Comparison of ENCODE assay signal across 27 cellular contexts in the genomic region with DNA sequence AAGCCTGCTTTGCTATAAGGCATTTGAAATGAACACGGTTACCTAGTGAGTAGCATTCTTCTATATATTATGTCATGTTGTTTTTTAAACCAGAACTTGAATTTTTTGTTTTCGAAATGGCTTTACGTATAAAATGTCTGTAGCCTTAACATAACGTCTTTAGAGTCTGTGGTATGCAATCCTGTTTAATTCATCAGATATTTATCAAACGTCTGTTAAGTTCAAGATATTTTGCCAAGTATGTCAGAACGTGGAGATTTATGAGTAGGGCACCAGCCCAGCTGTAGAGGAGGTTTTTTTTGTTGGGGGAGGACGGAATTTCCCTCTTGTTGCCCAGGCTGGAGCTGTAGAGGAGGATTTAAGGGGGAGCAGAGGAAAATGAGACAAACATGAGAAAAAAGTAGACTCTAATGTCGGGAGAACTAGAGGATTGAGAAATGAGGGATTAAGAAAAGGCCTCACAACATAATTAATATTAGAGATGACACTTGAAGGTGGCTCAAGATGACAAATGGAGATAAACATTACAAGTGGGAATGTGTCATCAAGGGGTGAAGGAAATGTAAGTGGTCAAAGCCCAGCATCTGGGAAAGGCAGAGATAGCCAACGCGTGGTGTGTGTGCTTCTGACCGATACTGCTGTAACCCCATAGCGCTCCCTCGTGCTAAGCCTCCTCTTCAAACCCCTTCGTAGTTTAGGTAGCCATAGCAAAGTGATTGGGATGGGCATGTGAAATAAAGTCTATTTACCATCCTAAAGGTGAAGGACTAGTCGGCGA.
DNase-seq lines count a peak whose midpoint lies in the region; ATAC-seq and TF ChIP-seq lines count a peak whose summit lies in the region.
"Had no signal": no experiment of that assay in that cellular context is flagged by ENCODE, and none has a peak within 500 bp of the region (broad histone marks: within the 10 kb centered on the region; RNA-seq: fewer than 3 reads in every experiment).

No MANE protein-coding gene starts in this region.

- no peaks in the 10 kb centered on the region for H3K79me2 ChIP-seq in neural cell (replicated peaks; ENCODE audit: insufficient read depth, low read length)

- H3K9me2 ChIP-seq in neural cell (ENCODE audit: insufficient read depth, low read length), result no peaks in the 10 kb centered on the region

- H3K36me3 ChIP-seq in neural cell (ENCODE audit: insufficient read depth, low read length), result no peaks in the 10 kb centered on the region
- H3K36me3 ChIP-seq in gastroesophageal sphincter, result no peaks in the 10 kb centered on the region
- H3K36me3 ChIP-seq: left lung, right atrium auricular region had no signal

- H4K20me1 ChIP-seq in neural cell (ENCODE audit: insufficient read depth), result no peaks in the 10 kb centered on the region

- H3K4me3 ChIP-seq in choroid plexus epithelial cell (ENCODE audit: low read depth, low read length) (no peak overlapping the region), neural cell (ENCODE audit: low read length) (peak overlapping the region; percentile 86), gastroesophageal sphincter (no peak overlapping the region)
- H3K4me3 ChIP-seq: body of pancreas, left lung, right atrium auricular region had no signal

- POLR2A ChIA-PET in HEK293T (lab: Yijun Ruan, JAX), result no interaction called here

- ATAC-seq in GM18907 (IDR thresholded peaks at IDR 0.05; ENCODE audit: unreplicated experiment) (no peak), GM18870 (IDR thresholded peaks at IDR 0.05; ENCODE audit: unreplicated experiment) (no peak), gastroesophageal sphincter (no peak)
- ATAC-seq: body of pancreas had no signal

- no peak overlapping the region for H3K27ac ChIP-seq in neural cell (ENCODE audit: low read length)
- no peak overlapping the region for H3K27ac ChIP-seq in gastroesophageal sphincter
- H3K27ac ChIP-seq: body of pancreas, KMS-11, left lung, right atrium auricular region had no signal

- no peak overlapping the region for H3K4me2 ChIP-seq in neural cell (ENCODE audit: low read length)

- H3K9me3 ChIP-seq in neural cell (ENCODE audit: low read length), result no peaks in the 10 kb centered on the region
- H3K9me3 ChIP-seq in gastroesophageal sphincter, result peaks cover 0 to 15% (median 0%) of the 10 kb centered on the region in 3 donors
- H3K9me3 ChIP-seq: body of pancreas, right atrium auricular region had no signal

- TF ChIP-seq POLR2A in gastroesophageal sphincter (IDR thresholded peaks at IDR 0.05), result no peak

- WGBS in gastroesophageal sphincter (ENCODE audit: low coverage in 1 of 2), 2 donors, result 71 to 76% methylated on average over 15 to 16 of the region's 16 CpGs

- no peak overlapping the region for H2AFZ ChIP-seq in neural cell (ENCODE audit: low read depth, low read length)

- CTCF ChIA-PET in HEK293T (lab: Yijun Ruan, JAX), result no interaction called here

- DNase-seq in HEK293T (ENCODE audit: extremely low spot score), result no peak
- DNase-seq in RPMI7951 (ENCODE audit: low read depth), result peak; percentile 9
- DNase-seq in choroid plexus epithelial cell (ENCODE audit: low read depth), result peak; percentile 7
- no peak for DNase-seq in inferior parietal cortex (ENCODE audit: extremely low spot score)
- DNase-seq: activated CD4-positive, alpha-beta memory T cell treated with anti-CD3 and anti-CD28 coated beads for 36 hours; activated CD4-positive, CD25-positive, alpha-beta regulatory T cell treated with anti-CD3 and anti-CD28 coated beads, Interleukin-2, amount 50 U/mL, for 72 hours; activated naive CD8-positive, alpha-beta T cell treated with anti-CD3 and anti-CD28 coated beads, Interleukin-2, amount 50 U/mL, for 24 hours; activated T-cell treated with anti-CD3 and anti-CD28 coated beads, Interleukin-2, amount 50 U/mL, for 72 hours; AML-193; body of pancreas; CD4-positive, CD25-positive, alpha-beta regulatory T cell; HFFc6; left lung; MM.1S; NCI-H1105 treated with DMSO at 0.1 percent for 48 hours; NCI-H187 treated with DMSO at 0.1 percent for 48 hours; NCI-H524 treated with DMSO at 0.1 percent for 48 hours; posterior cingulate gyrus; SHP77; small intestine; stimulated activated naive CD4-positive, alpha-beta T cell treated with Interleukin-2 at 50 U/mL for 16 hours had no signal

- peaks cover 0 to 15% (median 4%) of the 10 kb centered on the region in 3 donors for H3K4me1 ChIP-seq in gastroesophageal sphincter

- H3K27me3 ChIP-seq in neural cell (ENCODE audit: insufficient read depth, low read depth, low read length) (no peaks in the 10 kb centered on the region), gastroesophageal sphincter (peaks cover 51% of the 10 kb centered on the region)

- no peak for TF ChIP-seq RAD21 in neural cell (conservative IDR thresholded peaks at IDR 0.05)

- no peaks in the 10 kb centered on the region for H3F3A ChIP-seq in neural cell (ENCODE audit: insufficient read depth, low read length, poor library complexity, severe bottlenecking)

- TF ChIP-seq EP300 in neural cell (conservative IDR thresholded peaks at IDR 0.05; ENCODE audit: poor library complexity, severe bottlenecking) (no peak), gastroesophageal sphincter (IDR thresholded peaks at IDR 0.05) (no peak)

- H3K9ac ChIP-seq in neural cell (ENCODE audit: low read length), result no peak overlapping the region
- H3K9ac ChIP-seq: KMS-11 had no signal

- TF ChIP-seq CTCF in choroid plexus epithelial cell (conservative IDR thresholded peaks at IDR 0.05; ENCODE audit: low read depth, low read length) (no peak), neural cell (IDR thresholded peaks at IDR 0.05; ENCODE audit: poor library complexity, severe bottlenecking) (no peak), gastroesophageal sphincter (IDR thresholded peaks at IDR 0.05) (no peak)

TF ChIP-seq in HEK293T, 16 proteins besides CTCF, POLR2A, EP300 and RAD21:
- no peak for TF ChIP-seq ARNT (IDR thresholded peaks at IDR 0.05)
- TF ChIP-seq, protein P1, sequence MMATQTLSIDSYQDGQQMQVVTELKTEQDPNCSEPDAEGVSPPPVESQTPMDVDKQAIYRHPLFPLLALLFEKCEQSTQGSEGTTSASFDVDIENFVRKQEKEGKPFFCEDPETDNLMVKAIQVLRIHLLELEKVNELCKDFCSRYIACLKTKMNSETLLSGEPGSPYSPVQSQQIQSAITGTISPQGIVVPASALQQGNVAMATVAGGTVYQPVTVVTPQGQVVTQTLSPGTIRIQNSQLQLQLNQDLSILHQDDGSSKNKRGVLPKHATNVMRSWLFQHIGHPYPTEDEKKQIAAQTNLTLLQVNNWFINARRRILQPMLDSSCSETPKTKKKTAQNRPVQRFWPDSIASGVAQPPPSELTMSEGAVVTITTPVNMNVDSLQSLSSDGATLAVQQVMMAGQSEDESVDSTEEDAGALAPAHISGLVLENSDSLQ (IDR thresholded peaks at IDR 0.05), result 0 out of 2 replicates have a peak, but pooled peaks have one; percentile 30
TF ChIP-seq in HEK293T: peak in this region for 1.

TF ChIP-seq in neural cell, 6 proteins besides CTCF, POLR2A, EP300 and RAD21:
- no peak for TF ChIP-seq SMC3 (conservative IDR thresholded peaks at IDR 0.05; ENCODE audit: poor library complexity)
- TF ChIP-seq POLR2AphosphoS5 (IDR thresholded peaks at IDR 0.05), result no peak
- no peak for TF ChIP-seq TAF1 (IDR thresholded peaks at IDR 0.05; ENCODE audit: low read depth)
- TF ChIP-seq, protein P2, sequence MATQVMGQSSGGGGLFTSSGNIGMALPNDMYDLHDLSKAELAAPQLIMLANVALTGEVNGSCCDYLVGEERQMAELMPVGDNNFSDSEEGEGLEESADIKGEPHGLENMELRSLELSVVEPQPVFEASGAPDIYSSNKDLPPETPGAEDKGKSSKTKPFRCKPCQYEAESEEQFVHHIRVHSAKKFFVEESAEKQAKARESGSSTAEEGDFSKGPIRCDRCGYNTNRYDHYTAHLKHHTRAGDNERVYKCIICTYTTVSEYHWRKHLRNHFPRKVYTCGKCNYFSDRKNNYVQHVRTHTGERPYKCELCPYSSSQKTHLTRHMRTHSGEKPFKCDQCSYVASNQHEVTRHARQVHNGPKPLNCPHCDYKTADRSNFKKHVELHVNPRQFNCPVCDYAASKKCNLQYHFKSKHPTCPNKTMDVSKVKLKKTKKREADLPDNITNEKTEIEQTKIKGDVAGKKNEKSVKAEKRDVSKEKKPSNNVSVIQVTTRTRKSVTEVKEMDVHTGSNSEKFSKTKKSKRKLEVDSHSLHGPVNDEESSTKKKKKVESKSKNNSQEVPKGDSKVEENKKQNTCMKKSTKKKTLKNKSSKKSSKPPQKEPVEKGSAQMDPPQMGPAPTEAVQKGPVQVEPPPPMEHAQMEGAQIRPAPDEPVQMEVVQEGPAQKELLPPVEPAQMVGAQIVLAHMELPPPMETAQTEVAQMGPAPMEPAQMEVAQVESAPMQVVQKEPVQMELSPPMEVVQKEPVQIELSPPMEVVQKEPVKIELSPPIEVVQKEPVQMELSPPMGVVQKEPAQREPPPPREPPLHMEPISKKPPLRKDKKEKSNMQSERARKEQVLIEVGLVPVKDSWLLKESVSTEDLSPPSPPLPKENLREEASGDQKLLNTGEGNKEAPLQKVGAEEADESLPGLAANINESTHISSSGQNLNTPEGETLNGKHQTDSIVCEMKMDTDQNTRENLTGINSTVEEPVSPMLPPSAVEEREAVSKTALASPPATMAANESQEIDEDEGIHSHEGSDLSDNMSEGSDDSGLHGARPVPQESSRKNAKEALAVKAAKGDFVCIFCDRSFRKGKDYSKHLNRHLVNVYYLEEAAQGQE (IDR thresholded peaks at IDR 0.05; ENCODE audit: borderline replicate concordance), result no peak
- TF ChIP-seq EZH2 (IDR thresholded peaks at IDR 0.05; ENCODE audit: borderline replicate concordance, insufficient read depth, low read length, poor library complexity, severe bottlenecking), result no peak
- TF ChIP-seq MXI1 (conservative IDR thresholded peaks at IDR 0.05; ENCODE audit: poor library complexity, severe bottlenecking), result no peak

Comparison
In these comparisons a context has a peak if more than half of its experiments do, and no peak if none do; other contexts are left out.
1. DNase-seq: peak in RPMI7951 (single experiment) and choroid plexus epithelial cell (single experiment); none in HEK293T (single experiment) and inferior parietal cortex (single experiment).